Comparison of ENCODE assay signal across 8 cellular contexts in genomic region chr6:69796627-69797390, GRCh38.
DNase-seq lines count a peak whose midpoint lies in the region; ATAC-seq lines count a peak whose summit lies in the region.

Gene LMBRD1, minus strand, starts transcription at chr6:69797010. Its CDS starts 129 bp downstream, at chr6:69796881.

- DNase-seq in Ammon's horn (ENCODE audit: low spot score), result peak; percentile 99
- peak; percentile 91 for DNase-seq in NCI-H446 treated with DMSO at 0.1 percent for 48 hours (lab: John Stamatoyannopoulos, UW)
- DNase-seq in activated CD4-positive, CD25-positive, alpha-beta regulatory T cell treated with anti-CD3 and anti-CD28 coated beads, Interleukin-2, amount 50 U/mL, for 72 hours, result peak; percentile 100
- DNase-seq in cerebellar nuclear complex (lab: John Stamatoyannopoulos, UW), result peak; percentile 66 to 90
- DNase-seq in islet precursor cell, result peak; percentile 99
- peak; percentile 96 to 100 (median 99) for DNase-seq in stimulated activated CD4-positive, alpha-beta T cell treated with anti-CD3 and anti-CD28 coated beads, Interleukin-12 subunit alpha, Interleukin-12 subunit beta, amount 100 ng/mL, for 48 hours (ENCODE audit: low read depth in 2 of 3, low spot score in 1 of 3)

- ATAC-seq in GM19043 (IDR thresholded peaks at IDR 0.05; ENCODE audit: low read depth, unreplicated experiment), result peak; percentile 88
- ATAC-seq in HG03378 (IDR thresholded peaks at IDR 0.05; ENCODE audit: unreplicated experiment), result peak; percentile 94

Comparison
In these comparisons a context has a peak if more than half of its experiments do, and no peak if none do; other contexts are left out.
1. Peak in every context shown above with its lines: DNase-seq and ATAC-seq.